In the genomic region with DNA sequence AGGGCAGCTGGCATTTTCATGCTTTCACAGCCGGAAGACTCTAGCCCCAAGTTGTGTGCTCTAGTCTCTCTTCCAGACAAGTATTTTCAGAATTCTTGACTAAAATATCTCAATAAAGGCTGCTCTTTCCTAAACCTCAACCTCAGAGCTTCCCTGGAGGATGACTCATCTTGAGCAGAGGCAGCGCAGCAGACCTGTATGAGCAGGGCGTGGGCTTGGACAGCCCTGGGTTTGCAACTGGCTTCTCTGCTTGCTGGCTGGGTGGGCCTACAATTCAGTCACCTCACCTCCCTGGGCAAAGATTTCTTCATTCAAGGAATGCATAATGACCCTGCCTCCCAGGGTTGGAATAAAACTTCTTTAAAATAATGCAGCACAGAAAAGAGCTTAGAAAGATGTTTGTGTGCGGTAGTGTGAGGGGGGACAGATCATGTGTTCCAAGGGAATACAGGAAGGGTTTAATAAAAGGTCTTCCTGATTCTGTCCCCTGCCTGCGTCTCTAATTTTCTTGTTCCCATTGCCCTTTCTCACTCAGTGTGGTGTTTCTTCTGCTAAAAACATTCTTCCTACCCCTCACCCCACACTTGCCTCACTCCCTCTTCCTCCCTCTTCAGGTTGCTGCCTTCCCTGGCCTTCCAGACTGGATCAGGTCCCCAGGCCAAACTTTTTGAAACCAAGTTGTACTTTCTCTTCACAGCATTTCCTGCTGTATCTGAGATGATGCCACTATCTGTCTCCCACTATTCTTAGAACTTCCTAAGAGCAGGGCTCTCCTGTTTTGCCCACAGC, we compare ENCODE assay signal across 1 cellular context.
TF ChIP-seq lines count a peak whose summit lies in the region.

No MANE protein-coding gene starts in this region.

TF ChIP-seq in IMR-90, 13 proteins besides CTCF, POLR2A, EP300 and RAD21:
- TF ChIP-seq FOS (IDR thresholded peaks at IDR 0.05; ENCODE audit: low read depth, low read length): peak; percentile 79
- TF ChIP-seq SMC3 (IDR thresholded peaks at IDR 0.05; ENCODE audit: low read depth, low read length): 0 out of 2 replicates have a peak, but pooled peaks have one; percentile 3
- TF ChIP-seq RFX5 (IDR thresholded peaks at IDR 0.05; ENCODE audit: low read depth, low read length): no peak
- 0 out of 2 replicates have a peak, but pooled peaks have one; percentile 19 for TF ChIP-seq BHLHE40 (IDR thresholded peaks at IDR 0.05; ENCODE audit: low read depth, low read length)
- TF ChIP-seq MAZ (IDR thresholded peaks at IDR 0.05; ENCODE audit: borderline replicate concordance, low read depth, low read length): no peak
- TF ChIP-seq CEBPB (IDR thresholded peaks at IDR 0.05; ENCODE audit: low read depth, low read length): 0 out of 2 replicates have a peak, but pooled peaks have one; percentile 3
